ENCODE assay signal across 11 cellular contexts in genomic region chr6:1393641-1394283, GRCh38. TPM values are rescaled to one million over a fixed set of nuclear protein-coding genes. Genes with fewer than 3 reads are reported as not detected.
DNase-seq lines count a peak whose midpoint lies in the region; ATAC-seq and TF ChIP-seq lines count a peak whose summit lies in the region.
"Had no signal": no experiment of that assay in that cellular context is flagged by ENCODE, and none has a peak within 500 bp of the region (broad histone marks: within the 10 kb centered on the region; RNA-seq: fewer than 3 reads in every experiment).

No MANE protein-coding gene starts in this region.

- TF ChIP-seq CTCF in BJ (IDR thresholded peaks at IDR 0.05; ENCODE audit: insufficient read depth, low read depth, low read length) (no peak), Peyer's patch (IDR thresholded peaks at IDR 0.05) (no peak), hepatocyte (IDR thresholded peaks at IDR 0.05; ENCODE audit: poor library complexity) (no peak)

- 13% methylated on average over 47 of the region's 47 CpGs for WGBS in hepatocyte (ENCODE audit: low lambda C conversion rate, missing lambda C conversion rate)

- peaks cover 10% of the 10 kb centered on the region for H3K36me3 ChIP-seq in BJ (ENCODE audit: control insufficient read depth, insufficient read depth, low read length)
- H3K36me3 ChIP-seq in Peyer's patch: no peaks in the 10 kb centered on the region
- no peaks in the 10 kb centered on the region for H3K36me3 ChIP-seq in hepatocyte (replicated peaks; ENCODE audit: insufficient read depth, low read depth)
- H3K36me3 ChIP-seq: BE2C had no signal

- intact Hi-C loops in posterior vena cava (cut with DNase I): loop anchor here in 1 of 2 donors (5.0 to 10.0 kb wide), 2 partner anchors 486 to 799 kb away; no protein-coding TSS in a partner anchor

- peaks cover 70% of the 10 kb centered on the region for H3K79me2 ChIP-seq in hepatocyte

- TF ChIP-seq POLR2A in Peyer's patch (IDR thresholded peaks at IDR 0.05): no peak

- POLR2A ChIA-PET in BJ (lab: Charles Lee): no interaction called here

- peak overlapping the region; percentile 71 for H3K4me3 ChIP-seq in BJ (ENCODE audit: low read depth, low read length)
- peak overlapping the region; percentile 26 to 61 (median 44) for H3K4me3 ChIP-seq in Peyer's patch
- H3K4me3 ChIP-seq in hepatocyte: peak overlapping the region; percentile 77

- peak overlapping the region; percentile 22 to 90 (median 65) for H3K27ac ChIP-seq in Peyer's patch
- H3K27ac ChIP-seq in hepatocyte: peak overlapping the region; percentile 94

- no peak for DNase-seq in BJ (ENCODE audit: low read depth)
- peak in 1 of 3 donors; percentile 7 for DNase-seq in Peyer's patch
- DNase-seq in hepatocyte (ENCODE audit: low spot score): no peak
- DNase-seq in posterior vena cava (ENCODE audit: low spot score): peak; percentile 73
- DNase-seq in NAMALWA (ENCODE audit: low spot score): no peak
- DNase-seq: activated CD8-positive, alpha-beta T cell treated with anti-CD3 and anti-CD28 coated beads for 36 hours; BE2C; NCI-H1694 had no signal

- no peaks in the 10 kb centered on the region for H3K27me3 ChIP-seq in BJ (ENCODE audit: control insufficient read depth, insufficient read depth, low read length)
- peaks cover 0 to 32% of the 10 kb centered on the region in 2 donors for H3K27me3 ChIP-seq in Peyer's patch
- H3K27me3 ChIP-seq in hepatocyte: peaks cover 84% of the 10 kb centered on the region

- peak overlapping the region; percentile 86 for H3K4me2 ChIP-seq in hepatocyte

- no peaks in the 10 kb centered on the region for H3K9me2 ChIP-seq in hepatocyte (replicated peaks; ENCODE audit: insufficient read depth)

- H4K20me1 ChIP-seq in hepatocyte (ENCODE audit: insufficient read depth, poor library complexity, severe bottlenecking): peaks cover 19% of the 10 kb centered on the region

- ATAC-seq in HG03139 (IDR thresholded peaks at IDR 0.05; ENCODE audit: unreplicated experiment) (no peak), GM19351 (IDR thresholded peaks at IDR 0.05; ENCODE audit: unreplicated experiment) (no peak), GM21529 (IDR thresholded peaks at IDR 0.05; ENCODE audit: unreplicated experiment) (no peak)
- ATAC-seq: activated CD8-positive, alpha-beta T cell treated with anti-CD3 and anti-CD28 coated beads for 36 hours had no signal

- H2AFZ ChIP-seq in hepatocyte: no peak overlapping the region

- H3K9me3 ChIP-seq in Peyer's patch: no peaks in the 10 kb centered on the region
- no peaks in the 10 kb centered on the region for H3K9me3 ChIP-seq in hepatocyte (ENCODE audit: low read depth)
- H3K9me3 ChIP-seq: BE2C had no signal

- CTCF ChIA-PET in BJ (lab: Yijun Ruan, JAX): interaction anchor here (1.0 kb wide), 2 partner anchors 12 to 79 kb away, joined by 3 to 5 read pairs; no protein-coding TSS in a partner anchor

- H3K4me1 ChIP-seq in Peyer's patch (peaks cover 0 to 13% (median 4%) of the 10 kb centered on the region in 4 donors), hepatocyte (ENCODE audit: insufficient read depth) (no peaks in the 10 kb centered on the region)
- H3K4me1 ChIP-seq: BE2C had no signal

RNA-seq across cellular contexts. Expression of gene FOXF2, which starts 4.4 kb away (rescaled TPM):
- polyA plus RNA-seq in BJ (2011; rRNA removed) (17.7 and 23.4 TPM in 2 replicates), hepatocyte (24.9 and 31.5 TPM in 2 replicates)
- polyA minus RNA-seq in BJ (2011; rRNA and poly(A)+ RNA removed): 11.2 and 13.2 TPM in 2 replicates
- total RNA-seq in Peyer's patch (10 to 100 TPM in 1 of 4 donors, 1 to 10 TPM in 3; 4.0 to 14.0 (median 8.0) TPM), hepatocyte (18.0 and 28.0 TPM in 2 replicates), posterior vena cava (1 to 10 TPM in 1 of 2 donors, under 1 TPM in 1; 0.71 to 1.2 TPM)
- total RNA-seq: activated CD8-positive, alpha-beta T cell treated with anti-CD3 and anti-CD28 coated beads for 36 hours had no signal
